In the genomic region with DNA sequence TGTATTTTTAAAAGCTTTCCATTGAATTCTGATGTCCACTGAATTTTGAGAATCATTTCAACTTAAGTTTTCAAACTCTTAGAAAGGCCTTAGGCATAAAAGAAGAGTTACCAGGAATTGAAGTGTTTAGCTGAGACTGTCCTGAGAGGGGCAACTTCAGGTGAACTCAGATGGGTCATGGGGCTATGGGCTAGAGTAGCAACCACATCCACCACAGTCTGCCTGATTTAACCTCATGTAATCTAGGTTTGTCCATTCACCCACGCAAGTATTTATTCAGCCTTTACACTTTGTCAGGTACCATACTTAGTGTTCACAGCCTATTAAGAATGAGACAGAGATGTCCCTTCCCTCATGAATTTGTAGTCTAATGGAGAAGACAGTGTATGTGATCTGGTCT, we compare ENCODE assay signal across 24 cellular contexts.
A peak's percentile ranks its signal among the peaks of the same experiment; 100 is the strongest.
DNase-seq lines count a peak whose midpoint lies in the region; ATAC-seq, FAIRE-seq and TF ChIP-seq lines count a peak whose summit lies in the region.
"Had no signal": no experiment of that assay in that cellular context is flagged by ENCODE, and none has a peak within 500 bp of the region (broad histone marks: within the 10 kb centered on the region; RNA-seq: fewer than 3 reads in every experiment).

No MANE protein-coding gene starts in this region.

- H3K4me1 Mint-ChIP-seq in naive B cell: peaks cover 51 to 75% (median 73%) of the 10 kb centered on the region in 3 donors
- H3K4me1 Mint-ChIP-seq in stimulated activated memory B cell treated with anti-CD40 and anti-IgM and Interleukin-4, amounts not matched to agents 10 μg/mL and 1 μg/mL and 100 μg/mL, for 72 hours: peaks cover 53% of the 10 kb centered on the region
- H3K4me1 Mint-ChIP-seq: CD8-positive, alpha-beta memory T cell; GM23338; H9 had no signal

- no peak for TF ChIP-seq POLR2A in adrenal gland (IDR thresholded peaks at IDR 0.05)

- 0 out of 2 replicates have a peak overlapping the region, but pooled peaks have one; percentile 4 for H3K27ac ChIP-seq in BLaER1
- no peak overlapping the region for H3K27ac ChIP-seq in psoas muscle
- no peak overlapping the region for H3K27ac ChIP-seq in foreskin keratinocyte
- no peak overlapping the region for H3K27ac ChIP-seq in adrenal gland
- H3K27ac ChIP-seq: A549 had no signal

- H3K36me3 ChIP-seq in BLaER1 (no peaks in the 10 kb centered on the region), psoas muscle (ENCODE audit: insufficient read depth in 1 of 2, low read depth in 1 of 2) (no peaks in the 10 kb centered on the region), adrenal gland (replicated peaks in 1 of 2) (no peaks in the 10 kb centered on the region)

- peak overlapping the region in 4 of 6 donors; percentile 20 to 74 (median 58) for H3K27ac Mint-ChIP-seq in naive B cell
- H3K27ac Mint-ChIP-seq in stimulated activated memory B cell treated with anti-CD40 and anti-IgM and Interleukin-4, amounts not matched to agents 10 μg/mL and 1 μg/mL and 100 μg/mL, for 72 hours: peak overlapping the region; percentile 53
- H3K27ac Mint-ChIP-seq: CD14-positive monocyte; CD4-positive, alpha-beta T cell; CD8-positive, alpha-beta memory T cell; GM23338; H9 had no signal

- H3K4me1 ChIP-seq in BLaER1: peaks cover 35% of the 10 kb centered on the region
- H3K4me1 ChIP-seq in psoas muscle: no peaks in the 10 kb centered on the region
- H3K4me1 ChIP-seq in foreskin keratinocyte: no peaks in the 10 kb centered on the region
- no peaks in the 10 kb centered on the region for H3K4me1 ChIP-seq in adrenal gland (replicated peaks in 1 of 2)
- H3K4me1 ChIP-seq: A549 had no signal

- TF ChIP-seq CTCF in psoas muscle (IDR thresholded peaks at IDR 0.05): no peak
- TF ChIP-seq CTCF in foreskin keratinocyte (conservative IDR thresholded peaks at IDR 0.05): no peak
- TF ChIP-seq CTCF in adrenal gland (IDR thresholded peaks at IDR 0.05): no peak

- 98 to 100% (median 100%) methylated on average over 1 of the region's 1 CpG for WGBS in psoas muscle, 3 donors
- 86 to 100% (median 93%) methylated on average over 1 of the region's 1 CpG for WGBS in adrenal gland, 4 donors

- no peak overlapping the region for H3K9ac ChIP-seq in BLaER1

- peak overlapping the region; percentile 13; the same call in 1 of the 2 replicates for H3K4me2 ChIP-seq in BLaER1
- H3K4me2 ChIP-seq: A549, GM23338 had no signal

- FAIRE-seq in GM19239 (lab: Jason Lieb, UNC): peak; percentile 21
- FAIRE-seq: D721Med, GM12891 had no signal

- H3K27me3 ChIP-seq in BLaER1 (no peaks in the 10 kb centered on the region), psoas muscle (ENCODE audit: insufficient read depth in 3 of 3, low read length in 2 of 3) (no peaks in the 10 kb centered on the region), foreskin keratinocyte (no peaks in the 10 kb centered on the region), adrenal gland (no peaks in the 10 kb centered on the region)

- DNase-seq in GM19239 (ENCODE audit: insufficient read length, low spot score): no peak
- no peak for DNase-seq in naive B cell
- no peak for DNase-seq in psoas muscle
- no peak for DNase-seq in foreskin keratinocyte
- no peak for DNase-seq in cardiac septum (ENCODE audit: low spot score)
- no peak for DNase-seq in adrenal gland
- DNase-seq: 8988T; ACHN; AML-193; CD4-positive, alpha-beta T cell; CD8-positive, alpha-beta memory T cell; DMS 273 treated with DMSO at 0.1 percent for 48 hours; DMS79; EL; GDM1; H9 had no signal

- H3K27me3 Mint-ChIP-seq in naive B cell: no peaks in the 10 kb centered on the region
- no peaks in the 10 kb centered on the region for H3K27me3 Mint-ChIP-seq in stimulated activated memory B cell treated with anti-CD40 and anti-IgM and Interleukin-4, amounts not matched to agents 10 μg/mL and 1 μg/mL and 100 μg/mL, for 72 hours
- H3K27me3 Mint-ChIP-seq: CD4-positive, alpha-beta T cell; CD8-positive, alpha-beta memory T cell had no signal

- peak overlapping the region in 1 of 8 donors; percentile 2 for H3K4me3 Mint-ChIP-seq in naive B cell
- no peak overlapping the region for H3K4me3 Mint-ChIP-seq in stimulated activated memory B cell treated with anti-CD40 and anti-IgM and Interleukin-4, amounts not matched to agents 10 μg/mL and 1 μg/mL and 100 μg/mL, for 72 hours
- H3K4me3 Mint-ChIP-seq: CD14-positive monocyte; CD4-positive, alpha-beta T cell; CD8-positive, alpha-beta memory T cell; GM23338; H9 had no signal

- peaks cover 23 to 51% of the 10 kb centered on the region in 2 donors for H3K36me3 Mint-ChIP-seq in naive B cell
- peaks cover 19% of the 10 kb centered on the region for H3K36me3 Mint-ChIP-seq in stimulated activated memory B cell treated with anti-CD40 and anti-IgM and Interleukin-4, amounts not matched to agents 10 μg/mL and 1 μg/mL and 100 μg/mL, for 72 hours
- H3K36me3 Mint-ChIP-seq: CD8-positive, alpha-beta memory T cell had no signal

- no peaks in the 10 kb centered on the region for H4K20me1 ChIP-seq in BLaER1

- ATAC-seq in naive B cell (ENCODE audit: low read depth in 2 of 2): no peak
- peak; percentile 86 for ATAC-seq in stimulated activated memory B cell treated with anti-CD40 and anti-IgM and Interleukin-4, amounts not matched to agents 10 μg/mL and 1 μg/mL and 100 μg/mL, for 72 hours
- no peak for ATAC-seq in psoas muscle
- ATAC-seq in foreskin keratinocyte: no peak
- ATAC-seq: A549, GM23338, HCT116 had no signal

- peaks cover 12 to 34% (median 23%) of the 10 kb centered on the region in 7 donors for H3K9me3 Mint-ChIP-seq in naive B cell
- peaks cover 8% of the 10 kb centered on the region for H3K9me3 Mint-ChIP-seq in stimulated activated memory B cell treated with anti-CD40 and anti-IgM and Interleukin-4, amounts not matched to agents 10 μg/mL and 1 μg/mL and 100 μg/mL, for 72 hours

- H3K9me3 ChIP-seq in BLaER1 (peaks cover 32% of the 10 kb centered on the region), psoas muscle (no peaks in the 10 kb centered on the region), adrenal gland (replicated peaks in 1 of 3) (no peaks in the 10 kb centered on the region)

- H3K4me3 ChIP-seq in BLaER1 (no peak overlapping the region), psoas muscle (no peak overlapping the region), adrenal gland (no peak overlapping the region)
- H3K4me3 ChIP-seq: A549, GM23338 had no signal

- intact Hi-C loops in psoas muscle (cut with DNase I) (no loop called here), cardiac septum (cut with DNase I) (no loop called here), adrenal gland (cut with DNase I) (no loop called here)
